Comparison of ENCODE assay signal across 13 cellular contexts in the genomic region with DNA sequence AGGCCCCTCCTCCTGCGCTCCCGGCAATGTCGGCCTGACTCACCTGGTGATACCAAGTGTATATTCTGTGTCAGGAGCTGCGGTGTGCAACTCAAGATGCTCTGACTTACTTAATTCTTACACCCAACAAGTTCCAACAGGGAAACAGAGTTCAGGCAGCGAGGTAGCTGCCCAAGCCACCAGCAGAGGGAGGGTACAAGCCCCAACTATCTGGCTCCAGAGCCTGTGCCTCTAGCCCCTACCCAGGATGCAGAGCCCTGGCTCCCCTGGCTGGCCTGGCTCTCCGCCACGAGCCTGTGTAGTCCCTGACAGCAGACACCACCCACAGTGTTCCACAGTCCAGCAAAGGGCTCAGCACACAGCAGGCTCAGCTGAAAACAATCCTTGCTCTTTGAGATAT. TPM values are rescaled to one million over a fixed set of nuclear protein-coding genes. Genes with fewer than 3 reads are reported as not detected.
DNase-seq lines count a peak whose midpoint lies in the region; ATAC-seq, FAIRE-seq and TF ChIP-seq lines count a peak whose summit lies in the region.
"Had no signal": no experiment of that assay in that cellular context is flagged by ENCODE, and none has a peak within 500 bp of the region (broad histone marks: within the 10 kb centered on the region; RNA-seq: fewer than 3 reads in every experiment).

No MANE protein-coding gene starts in this region.

- FAIRE-seq in bronchial epithelial cell (lab: Jason Lieb, UNC), result peak; percentile 97

- H3K4me1 Mint-ChIP-seq in nephron progenitor cell, result peaks cover 41% of the 10 kb centered on the region
- H3K4me1 Mint-ChIP-seq: activated naive CD8-positive, alpha-beta T cell treated with anti-CD3 and anti-CD28 coated beads, Interleukin-2, amount 50 U/mL, for 24 hours had no signal

- POLR2A ChIA-PET in HCT116 (lab: Charles Lee), result interaction anchor here (1.1 kb wide), 1 partner anchor 11 kb away, joined by 3 read pairs; no protein-coding TSS in a partner anchor

- H3K27me3 ChIP-seq in HCT116 (ENCODE audit: insufficient read depth, low read length) (no peaks in the 10 kb centered on the region), bronchial epithelial cell (ENCODE audit: control insufficient read depth, insufficient read depth, low read length) (peaks cover 2% of the 10 kb centered on the region)
- H3K27me3 ChIP-seq: transverse colon had no signal

- TF ChIP-seq CTCF in HCT116 (IDR thresholded peaks at IDR 0.05 in 2 of 3, conservative IDR thresholded peaks at IDR 0.05 in 1 of 3; ENCODE audit: borderline replicate concordance in 1 of 3, insufficient read depth in 1 of 3, low read depth in 2 of 3, low read length in 2 of 3), result no peak
- peak; percentile 65 for TF ChIP-seq CTCF in bronchial epithelial cell (IDR thresholded peaks at IDR 0.05; ENCODE audit: insufficient read depth, low read length, severe bottlenecking)
- TF ChIP-seq CTCF in nephron progenitor cell (IDR thresholded peaks at IDR 0.05), result no peak

- no peaks in the 10 kb centered on the region for H4K20me1 ChIP-seq in HCT116 (ENCODE audit: insufficient read depth)

- H3K9me3 ChIP-seq in HCT116 (ENCODE audit: control insufficient read depth in 1 of 2, insufficient read depth in 1 of 2, low read depth in 1 of 2, low read length in 2 of 2), result no peaks in the 10 kb centered on the region
- H3K9me3 ChIP-seq: transverse colon had no signal

- H3K4me3 ChIP-seq in HCT116 (replicated peaks in 1 of 2; ENCODE audit: low read depth in 1 of 2, low read length in 2 of 2) (no peak overlapping the region), bronchial epithelial cell (ENCODE audit: low read depth, low read length) (no peak overlapping the region)
- H3K4me3 ChIP-seq: transverse colon had no signal

- peaks cover 26% of the 10 kb centered on the region for H3K27me3 Mint-ChIP-seq in nephron progenitor cell (ENCODE audit: low read depth, poor library complexity)
- H3K27me3 Mint-ChIP-seq: activated naive CD8-positive, alpha-beta T cell treated with anti-CD3 and anti-CD28 coated beads, Interleukin-2, amount 50 U/mL, for 24 hours; CD4-positive, alpha-beta T cell had no signal

- H3K4me3 Mint-ChIP-seq in nephron progenitor cell, result no peak overlapping the region
- H3K4me3 Mint-ChIP-seq: activated naive CD8-positive, alpha-beta T cell treated with anti-CD3 and anti-CD28 coated beads, Interleukin-2, amount 50 U/mL, for 24 hours; CD4-positive, alpha-beta T cell; natural killer cell treated with Interleukin-12 subunit alpha and Interleukin-12 subunit beta and Interleukin-15 and Interleukin-18, amount 100 ng/mL, for 72 hours had no signal

- H3K4me2 ChIP-seq in HCT116 (ENCODE audit: low read length), result no peak overlapping the region

- no peaks in the 10 kb centered on the region for H3K9me2 ChIP-seq in HCT116 (ENCODE audit: insufficient read depth)

- H3K27ac Mint-ChIP-seq in nephron progenitor cell, result peak overlapping the region; percentile 36
- H3K27ac Mint-ChIP-seq: activated naive CD8-positive, alpha-beta T cell treated with anti-CD3 and anti-CD28 coated beads, Interleukin-2, amount 50 U/mL, for 24 hours; CD4-positive, alpha-beta T cell; natural killer cell treated with Interleukin-12 subunit alpha and Interleukin-12 subunit beta and Interleukin-15 and Interleukin-18, amount 100 ng/mL, for 72 hours had no signal

- no peaks in the 10 kb centered on the region for H3K4me1 ChIP-seq in HCT116 (ENCODE audit: control insufficient read depth in 1 of 2, insufficient read depth in 2 of 2, low read length in 2 of 2)
- H3K4me1 ChIP-seq: transverse colon had no signal

- no peak overlapping the region for H2AFZ ChIP-seq in HCT116 (ENCODE audit: low read depth, low read length, poor library complexity, severe bottlenecking)

- no peaks in the 10 kb centered on the region for H3K9me3 Mint-ChIP-seq in nephron progenitor cell
- H3K9me3 Mint-ChIP-seq: activated naive CD8-positive, alpha-beta T cell treated with anti-CD3 and anti-CD28 coated beads, Interleukin-2, amount 50 U/mL, for 24 hours; CD4-positive, alpha-beta T cell; natural killer cell treated with Interleukin-12 subunit alpha and Interleukin-12 subunit beta and Interleukin-15 and Interleukin-18, amount 100 ng/mL, for 72 hours had no signal

- BruUV-seq in HCT116 (replicated peaks; lab: Mats Ljungman, UMichigan), result no TSS peak

- H3K9ac ChIP-seq in HCT116 (ENCODE audit: low read length), result no peak overlapping the region

- RAD21 ChIA-PET in HCT116 (lab: Charles Lee; ENCODE audit: low non-redundant PET in 1 of 2, low total read pairs in 2 of 2, uncharacterized antibody in 2 of 2, unreplicated experiment in 2 of 2), result no interaction called here

- no peak for DNase-seq in HCT116 (ENCODE audit: low read depth, low spot score)
- DNase-seq in NCI-H69 (lab: John Stamatoyannopoulos, UW), result peak; percentile 92
- DNase-seq in bronchial epithelial cell (ENCODE audit: low read depth), result peak; percentile 92
- no peak for DNase-seq in nephron progenitor cell
- DNase-seq in stimulated activated CD4-positive, alpha-beta T cell treated with anti-CD3 and anti-CD28 coated beads, Interleukin-4, amount 100 ng/mL, for 4 hours, result no peak
- no peak for DNase-seq in DMS114 treated with DMSO at 0.1 percent for 48 hours (lab: John Stamatoyannopoulos, UW; ENCODE audit: unreplicated experiment)
- no peak for DNase-seq in RKO (ENCODE audit: low spot score)
- DNase-seq: activated naive CD8-positive, alpha-beta T cell treated with anti-CD3 and anti-CD28 coated beads, Interleukin-2, amount 50 U/mL, for 24 hours; CD4-positive, alpha-beta T cell; NCI-H748 treated with DMSO at 0.1 percent for 48 hours; transverse colon had no signal

- H3K36me3 ChIP-seq in HCT116 (ENCODE audit: control insufficient read depth in 1 of 2, insufficient read depth in 2 of 2, low read length in 2 of 2), result no peaks in the 10 kb centered on the region
- H3K36me3 ChIP-seq in bronchial epithelial cell (ENCODE audit: control insufficient read depth, insufficient read depth, low read length), result no peaks in the 10 kb centered on the region
- H3K36me3 ChIP-seq: transverse colon had no signal

- ATAC-seq in HCT116 (peak; percentile 38), GM19023 (IDR thresholded peaks at IDR 0.05; ENCODE audit: unreplicated experiment) (no peak)
- ATAC-seq: activated naive CD8-positive, alpha-beta T cell treated with anti-CD3 and anti-CD28 coated beads, Interleukin-2, amount 50 U/mL, for 24 hours; natural killer cell treated with Interleukin-12 subunit alpha and Interleukin-12 subunit beta and Interleukin-15 and Interleukin-18, amount 100 ng/mL, for 72 hours had no signal

- TF ChIP-seq RAD21 in HCT116 (IDR thresholded peaks at IDR 0.05; ENCODE audit: low read depth), result no peak

- H3K36me3 Mint-ChIP-seq in nephron progenitor cell (ENCODE audit: low read depth), result no peaks in the 10 kb centered on the region
- H3K36me3 Mint-ChIP-seq: natural killer cell treated with Interleukin-12 subunit alpha and Interleukin-12 subunit beta and Interleukin-15 and Interleukin-18, amount 100 ng/mL, for 72 hours had no signal

- CTCF ChIA-PET in HCT116 (lab: Charles Lee), result interaction anchor here (1.4 kb wide), 1 partner anchor 14 kb away, joined by 3 read pairs; no protein-coding TSS in a partner anchor

- intact Hi-C loops in HCT116 (cut with micrococcal nuclease), result no loop called here

- TF ChIP-seq POLR2A in HCT116 (IDR thresholded peaks at IDR 0.05; ENCODE audit: borderline replicate concordance, extremely low read depth, insufficient read depth, insufficient read length), result no peak

- H3K79me2 ChIP-seq in HCT116 (ENCODE audit: insufficient read depth, low read length), result no peaks in the 10 kb centered on the region

- H3K27ac ChIP-seq in HCT116 (ENCODE audit: low read depth, low read length), result no peak overlapping the region
- H3K27ac ChIP-seq: transverse colon had no signal

TF ChIP-seq in HCT116, 20 proteins besides CTCF, POLR2A, EP300 and RAD21:
- TF ChIP-seq, protein P1, sequence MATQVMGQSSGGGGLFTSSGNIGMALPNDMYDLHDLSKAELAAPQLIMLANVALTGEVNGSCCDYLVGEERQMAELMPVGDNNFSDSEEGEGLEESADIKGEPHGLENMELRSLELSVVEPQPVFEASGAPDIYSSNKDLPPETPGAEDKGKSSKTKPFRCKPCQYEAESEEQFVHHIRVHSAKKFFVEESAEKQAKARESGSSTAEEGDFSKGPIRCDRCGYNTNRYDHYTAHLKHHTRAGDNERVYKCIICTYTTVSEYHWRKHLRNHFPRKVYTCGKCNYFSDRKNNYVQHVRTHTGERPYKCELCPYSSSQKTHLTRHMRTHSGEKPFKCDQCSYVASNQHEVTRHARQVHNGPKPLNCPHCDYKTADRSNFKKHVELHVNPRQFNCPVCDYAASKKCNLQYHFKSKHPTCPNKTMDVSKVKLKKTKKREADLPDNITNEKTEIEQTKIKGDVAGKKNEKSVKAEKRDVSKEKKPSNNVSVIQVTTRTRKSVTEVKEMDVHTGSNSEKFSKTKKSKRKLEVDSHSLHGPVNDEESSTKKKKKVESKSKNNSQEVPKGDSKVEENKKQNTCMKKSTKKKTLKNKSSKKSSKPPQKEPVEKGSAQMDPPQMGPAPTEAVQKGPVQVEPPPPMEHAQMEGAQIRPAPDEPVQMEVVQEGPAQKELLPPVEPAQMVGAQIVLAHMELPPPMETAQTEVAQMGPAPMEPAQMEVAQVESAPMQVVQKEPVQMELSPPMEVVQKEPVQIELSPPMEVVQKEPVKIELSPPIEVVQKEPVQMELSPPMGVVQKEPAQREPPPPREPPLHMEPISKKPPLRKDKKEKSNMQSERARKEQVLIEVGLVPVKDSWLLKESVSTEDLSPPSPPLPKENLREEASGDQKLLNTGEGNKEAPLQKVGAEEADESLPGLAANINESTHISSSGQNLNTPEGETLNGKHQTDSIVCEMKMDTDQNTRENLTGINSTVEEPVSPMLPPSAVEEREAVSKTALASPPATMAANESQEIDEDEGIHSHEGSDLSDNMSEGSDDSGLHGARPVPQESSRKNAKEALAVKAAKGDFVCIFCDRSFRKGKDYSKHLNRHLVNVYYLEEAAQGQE (IDR thresholded peaks at IDR 0.05; ENCODE audit: low read depth), result no peak
- TF ChIP-seq CBX3 (IDR thresholded peaks at IDR 0.05; ENCODE audit: low read depth), result no peak
- no peak for TF ChIP-seq TCF7L2 (IDR thresholded peaks at IDR 0.05; ENCODE audit: borderline replicate concordance, extremely low read depth, insufficient read depth, insufficient read length)
- no peak for TF ChIP-seq ZFX (IDR thresholded peaks at IDR 0.05)
- TF ChIP-seq SP1 (IDR thresholded peaks at IDR 0.05; ENCODE audit: low read depth), result no peak
TF ChIP-seq in HCT116: peak in this region for 0.

RNA-seq across cellular contexts. Expression of gene C20orf203, which starts 34.9 kb away (rescaled TPM):
- not detected for total RNA-seq in HCT116 (2021; ENCODE audit: unreplicated experiment)
- polyA plus RNA-seq in HCT116 (2012), result not detected in 2 replicates
- total RNA-seq in bronchial epithelial cell, result under 0.01 TPM in 2 replicates

RNA-seq across cellular contexts. Expression of gene NOL4L, which starts 53.7 kb away (rescaled TPM):
- total RNA-seq in HCT116 (2021; ENCODE audit: unreplicated experiment), result 5.9 TPM
- polyA plus RNA-seq in HCT116 (2012), result 3.8 and 5.6 TPM in 2 replicates
- total RNA-seq in bronchial epithelial cell, result 1.8 and 2.8 TPM in 2 replicates

Comparison
In these comparisons a context has a peak if more than half of its experiments do, and no peak if none do; other contexts are left out.
1. DNase-seq: peak in NCI-H69 (single experiment) and bronchial epithelial cell (single experiment); none in HCT116 (single experiment), nephron progenitor cell (single experiment), stimulated activated CD4-positive, alpha-beta T cell treated with anti-CD3 and anti-CD28 coated beads, Interleukin-4, amount 100 ng/mL, for 4 hours (0 of 2), DMS114 treated with DMSO at 0.1 percent for 48 hours (single experiment) and RKO (single experiment).